Comparison of ENCODE assay signal across 2 cellular contexts in the genomic region with DNA sequence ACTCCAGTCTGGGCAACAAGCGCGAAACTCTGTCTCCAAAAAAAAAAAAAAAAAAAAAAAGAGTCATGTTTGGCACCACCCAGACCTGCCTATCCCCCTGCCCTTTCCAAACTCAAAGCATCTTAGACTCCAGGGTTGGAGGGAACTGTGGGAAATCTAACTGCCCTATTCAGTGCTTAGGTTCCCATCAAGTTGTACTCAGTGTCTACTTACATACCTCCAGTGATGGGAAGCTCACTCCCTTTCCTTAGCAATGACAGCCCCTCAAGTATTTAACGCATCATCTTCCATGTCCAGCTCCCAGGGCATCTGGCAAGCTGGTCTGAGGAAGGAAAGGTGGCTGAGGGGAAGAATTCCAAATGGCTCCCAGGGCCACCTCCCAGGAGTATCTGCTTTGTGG.
A peak's percentile ranks its signal among the peaks of the same experiment; 100 is the strongest.
TF ChIP-seq lines count a peak whose summit lies in the region.

No MANE protein-coding gene starts in this region.

TF ChIP-seq in A549, 52 proteins besides CTCF, POLR2A, EP300 and RAD21:
- TF ChIP-seq NR3C1 (IDR thresholded peaks at IDR 0.05) (no peak), ZFP36 (IDR thresholded peaks at IDR 0.05; ENCODE audit: borderline replicate concordance, partially characterized antibody) (peak; percentile 38)
TF ChIP-seq in A549: peak in this region for 1.

TF ChIP-seq in H1, 55 proteins besides CTCF, POLR2A, EP300 and RAD21:
- TF ChIP-seq KDM1A (IDR thresholded peaks at IDR 0.05; ENCODE audit: borderline replicate concordance, low read length), result peak; percentile 52; the same call in 1 of the 2 replicates
- TF ChIP-seq KDM4A (IDR thresholded peaks at IDR 0.05; ENCODE audit: low read depth, low read length, severe bottlenecking), result no peak
TF ChIP-seq in H1: peak in this region for 1.
